11 cellular contexts compared by ENCODE assay signal in genomic region chr4:128462104-128462783, GRCh38.
"Had no signal": no experiment of that assay in that cellular context is flagged by ENCODE, and none has a peak within 500 bp of the region (broad histone marks: within the 10 kb centered on the region; RNA-seq: fewer than 3 reads in every experiment).

No MANE protein-coding gene starts in this region.

- H3K4me1 Mint-ChIP-seq: activated naive CD8-positive, alpha-beta T cell treated with anti-CD3 and anti-CD28 coated beads, Interleukin-2, amount 50 U/mL, for 24 hours; activated T-helper 17 cell treated with anti-CD3 and anti-CD28 coated beads, Interleukin-2, amount 50 U/mL, for 72 hours had no signal

- H3K36me3 ChIP-seq: left ventricle myocardium inferior, ovary, stomach had no signal

- H3K9me3 Mint-ChIP-seq: activated naive CD4-positive, alpha-beta T cell treated with anti-CD3 and anti-CD28 coated beads for 36 hours; activated naive CD8-positive, alpha-beta T cell treated with anti-CD3 and anti-CD28 coated beads, Interleukin-2, amount 50 U/mL, for 24 hours; activated T-helper 17 cell treated with anti-CD3 and anti-CD28 coated beads, Interleukin-2, amount 50 U/mL, for 72 hours; natural killer cell treated with Interleukin-12 subunit alpha and Interleukin-12 subunit beta and Interleukin-15 and Interleukin-18, amount 100 ng/mL, for 72 hours had no signal

- FAIRE-seq: kidney had no signal

- H3K27me3 Mint-ChIP-seq: activated naive CD8-positive, alpha-beta T cell treated with anti-CD3 and anti-CD28 coated beads, Interleukin-2, amount 50 U/mL, for 24 hours; activated T-helper 17 cell treated with anti-CD3 and anti-CD28 coated beads, Interleukin-2, amount 50 U/mL, for 72 hours; natural killer cell treated with Interleukin-12 subunit alpha and Interleukin-12 subunit beta and Interleukin-15 and Interleukin-18, amount 100 ng/mL, for 72 hours had no signal

- H3K9me3 ChIP-seq: left ventricle myocardium inferior, ovary, stomach had no signal

- H3K4me3 Mint-ChIP-seq: activated naive CD4-positive, alpha-beta T cell treated with anti-CD3 and anti-CD28 coated beads for 36 hours; activated naive CD8-positive, alpha-beta T cell treated with anti-CD3 and anti-CD28 coated beads, Interleukin-2, amount 50 U/mL, for 24 hours; activated T-helper 17 cell treated with anti-CD3 and anti-CD28 coated beads, Interleukin-2, amount 50 U/mL, for 72 hours; natural killer cell treated with Interleukin-12 subunit alpha and Interleukin-12 subunit beta and Interleukin-15 and Interleukin-18, amount 100 ng/mL, for 72 hours had no signal

- DNase-seq: activated CD4-positive, alpha-beta T cell treated with anti-CD3 and anti-CD28 coated beads, Interleukin-2, amount 50 U/mL, for 1 hour; activated naive CD4-positive, alpha-beta T cell treated with anti-CD3 and anti-CD28 coated beads for 36 hours; activated naive CD8-positive, alpha-beta T cell treated with anti-CD3 and anti-CD28 coated beads, Interleukin-2, amount 50 U/mL, for 24 hours; activated T-cell treated with anti-CD3 and anti-CD28 coated beads for 4 hours; kidney; left ventricle myocardium inferior; stimulated activated CD4-positive, alpha-beta T cell treated with anti-CD3 and anti-CD28 coated beads, Interleukin-1b, Interleukin-23, amount 100 ng/mL, for 48 hours; stomach had no signal

- H3K27ac ChIP-seq: ovary had no signal

- H3K36me3 Mint-ChIP-seq: natural killer cell treated with Interleukin-12 subunit alpha and Interleukin-12 subunit beta and Interleukin-15 and Interleukin-18, amount 100 ng/mL, for 72 hours had no signal

- H3K27me3 ChIP-seq: ovary, stomach had no signal

- H3K27ac Mint-ChIP-seq: activated naive CD4-positive, alpha-beta T cell treated with anti-CD3 and anti-CD28 coated beads for 36 hours; activated naive CD8-positive, alpha-beta T cell treated with anti-CD3 and anti-CD28 coated beads, Interleukin-2, amount 50 U/mL, for 24 hours; activated T-helper 17 cell treated with anti-CD3 and anti-CD28 coated beads, Interleukin-2, amount 50 U/mL, for 72 hours; natural killer cell treated with Interleukin-12 subunit alpha and Interleukin-12 subunit beta and Interleukin-15 and Interleukin-18, amount 100 ng/mL, for 72 hours had no signal

- H3K4me3 ChIP-seq: left ventricle myocardium inferior, ovary, stomach had no signal
